Comparison of ENCODE assay signal across 1 cellular context in the genomic region with DNA sequence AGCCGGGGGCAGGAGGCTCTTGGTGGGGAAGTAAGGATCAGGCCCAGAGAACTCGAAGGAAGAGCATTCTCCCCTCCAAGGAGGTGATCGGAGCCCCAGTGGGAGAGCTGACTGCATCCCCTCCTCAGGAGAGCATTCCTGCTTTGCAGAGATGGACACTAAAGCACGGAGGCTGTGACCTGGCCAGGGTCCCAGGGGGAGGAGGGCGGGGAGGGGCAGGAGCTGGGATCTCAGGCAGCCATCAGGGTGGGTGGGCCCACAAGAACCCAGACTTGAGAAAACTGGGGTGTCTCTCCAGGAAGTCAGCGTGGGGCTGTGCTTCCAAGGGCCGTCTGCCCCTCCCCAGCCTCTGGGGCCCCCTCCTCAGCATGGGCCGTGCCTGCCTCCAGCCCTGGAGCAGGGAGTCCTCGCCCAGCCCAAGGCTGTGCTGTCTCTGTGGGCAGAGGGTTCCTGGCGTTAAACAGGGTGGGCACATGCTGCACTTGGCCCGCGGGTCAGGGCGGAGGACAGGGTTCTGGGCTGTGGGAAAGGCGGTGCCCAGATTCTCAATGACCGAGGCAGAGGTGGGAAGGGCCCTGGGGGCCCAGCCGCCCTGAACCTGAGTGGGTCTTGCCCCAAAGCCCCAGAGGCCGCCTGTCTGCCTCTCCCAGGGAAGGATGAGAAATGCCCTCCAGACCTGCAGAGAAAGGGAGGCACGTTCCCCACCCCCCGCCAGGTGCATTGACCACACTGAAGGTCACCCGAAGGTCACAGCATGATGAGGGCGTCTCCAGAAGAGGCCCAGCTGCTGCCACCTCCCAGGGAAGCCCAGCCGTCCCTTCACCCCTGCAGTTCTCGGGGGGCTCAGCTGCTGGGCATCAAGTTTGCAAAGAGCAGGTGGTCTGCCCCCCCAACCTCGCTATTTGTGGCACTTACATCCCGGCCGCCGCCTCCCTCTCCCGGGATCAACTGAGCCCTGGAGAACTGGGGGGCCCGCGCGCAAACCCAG.
TF ChIP-seq lines count a peak whose summit lies in the region.

No MANE protein-coding gene starts in this region.

TF ChIP-seq in GM23338, 12 proteins besides CTCF, POLR2A, EP300 and RAD21:
- TF ChIP-seq, protein P1, sequence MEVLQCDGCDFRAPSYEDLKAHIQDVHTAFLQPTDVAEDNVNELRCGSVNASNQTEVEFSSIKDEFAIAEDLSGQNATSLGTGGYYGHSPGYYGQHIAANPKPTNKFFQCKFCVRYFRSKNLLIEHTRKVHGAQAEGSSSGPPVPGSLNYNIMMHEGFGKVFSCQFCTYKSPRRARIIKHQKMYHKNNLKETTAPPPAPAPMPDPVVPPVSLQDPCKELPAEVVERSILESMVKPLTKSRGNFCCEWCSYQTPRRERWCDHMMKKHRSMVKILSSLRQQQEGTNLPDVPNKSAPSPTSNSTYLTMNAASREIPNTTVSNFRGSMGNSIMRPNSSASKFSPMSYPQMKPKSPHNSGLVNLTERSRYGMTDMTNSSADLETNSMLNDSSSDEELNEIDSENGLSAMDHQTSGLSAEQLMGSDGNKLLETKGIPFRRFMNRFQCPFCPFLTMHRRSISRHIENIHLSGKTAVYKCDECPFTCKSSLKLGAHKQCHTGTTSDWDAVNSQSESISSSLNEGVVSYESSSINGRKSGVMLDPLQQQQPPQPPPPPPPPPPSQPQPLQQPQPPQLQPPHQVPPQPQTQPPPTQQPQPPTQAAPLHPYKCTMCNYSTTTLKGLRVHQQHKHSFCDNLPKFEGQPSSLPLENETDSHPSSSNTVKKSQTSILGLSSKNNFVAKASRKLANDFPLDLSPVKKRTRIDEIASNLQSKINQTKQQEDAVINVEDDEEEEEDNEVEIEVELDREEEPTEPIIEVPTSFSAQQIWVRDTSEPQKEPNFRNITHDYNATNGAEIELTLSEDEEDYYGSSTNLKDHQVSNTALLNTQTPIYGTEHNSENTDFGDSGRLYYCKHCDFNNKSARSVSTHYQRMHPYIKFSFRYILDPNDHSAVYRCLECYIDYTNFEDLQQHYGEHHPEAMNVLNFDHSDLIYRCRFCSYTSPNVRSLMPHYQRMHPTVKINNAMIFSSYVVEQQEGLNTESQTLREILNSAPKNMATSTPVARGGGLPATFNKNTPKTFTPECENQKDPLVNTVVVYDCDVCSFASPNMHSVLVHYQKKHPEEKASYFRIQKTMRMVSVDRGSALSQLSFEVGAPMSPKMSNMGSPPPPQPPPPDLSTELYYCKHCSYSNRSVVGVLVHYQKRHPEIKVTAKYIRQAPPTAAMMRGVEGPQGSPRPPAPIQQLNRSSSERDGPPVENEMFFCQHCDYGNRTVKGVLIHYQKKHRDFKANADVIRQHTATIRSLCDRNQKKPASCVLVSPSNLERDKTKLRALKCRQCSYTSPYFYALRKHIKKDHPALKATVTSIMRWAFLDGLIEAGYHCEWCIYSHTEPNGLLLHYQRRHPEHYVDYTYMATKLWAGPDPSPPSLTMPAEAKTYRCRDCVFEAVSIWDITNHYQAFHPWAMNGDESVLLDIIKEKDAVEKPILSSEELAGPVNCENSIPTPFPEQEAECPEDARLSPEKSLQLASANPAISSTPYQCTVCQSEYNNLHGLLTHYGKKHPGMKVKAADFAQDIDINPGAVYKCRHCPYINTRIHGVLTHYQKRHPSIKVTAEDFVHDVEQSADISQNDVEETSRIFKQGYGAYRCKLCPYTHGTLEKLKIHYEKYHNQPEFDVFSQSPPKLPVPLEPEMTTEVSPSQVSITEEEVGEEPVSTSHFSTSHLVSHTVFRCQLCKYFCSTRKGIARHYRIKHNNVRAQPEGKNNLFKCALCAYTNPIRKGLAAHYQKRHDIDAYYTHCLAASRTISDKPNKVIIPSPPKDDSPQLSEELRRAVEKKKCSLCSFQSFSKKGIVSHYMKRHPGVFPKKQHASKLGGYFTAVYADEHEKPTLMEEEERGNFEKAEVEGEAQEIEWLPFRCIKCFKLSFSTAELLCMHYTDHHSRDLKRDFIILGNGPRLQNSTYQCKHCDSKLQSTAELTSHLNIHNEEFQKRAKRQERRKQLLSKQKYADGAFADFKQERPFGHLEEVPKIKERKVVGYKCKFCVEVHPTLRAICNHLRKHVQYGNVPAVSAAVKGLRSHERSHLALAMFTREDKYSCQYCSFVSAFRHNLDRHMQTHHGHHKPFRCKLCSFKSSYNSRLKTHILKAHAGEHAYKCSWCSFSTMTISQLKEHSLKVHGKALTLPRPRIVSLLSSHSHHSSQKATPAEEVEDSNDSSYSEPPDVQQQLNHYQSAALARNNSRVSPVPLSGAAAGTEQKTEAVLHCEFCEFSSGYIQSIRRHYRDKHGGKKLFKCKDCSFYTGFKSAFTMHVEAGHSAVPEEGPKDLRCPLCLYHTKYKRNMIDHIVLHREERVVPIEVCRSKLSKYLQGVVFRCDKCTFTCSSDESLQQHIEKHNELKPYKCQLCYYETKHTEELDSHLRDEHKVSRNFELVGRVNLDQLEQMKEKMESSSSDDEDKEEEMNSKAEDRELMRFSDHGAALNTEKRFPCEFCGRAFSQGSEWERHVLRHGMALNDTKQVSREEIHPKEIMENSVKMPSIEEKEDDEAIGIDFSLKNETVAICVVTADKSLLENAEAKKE (CRISPR knock-in tag; IDR thresholded peaks at IDR 0.05) = no peak
- no peak for TF ChIP-seq NANOG (IDR thresholded peaks at IDR 0.05; ENCODE audit: borderline replicate concordance)
- TF ChIP-seq, protein P2, sequence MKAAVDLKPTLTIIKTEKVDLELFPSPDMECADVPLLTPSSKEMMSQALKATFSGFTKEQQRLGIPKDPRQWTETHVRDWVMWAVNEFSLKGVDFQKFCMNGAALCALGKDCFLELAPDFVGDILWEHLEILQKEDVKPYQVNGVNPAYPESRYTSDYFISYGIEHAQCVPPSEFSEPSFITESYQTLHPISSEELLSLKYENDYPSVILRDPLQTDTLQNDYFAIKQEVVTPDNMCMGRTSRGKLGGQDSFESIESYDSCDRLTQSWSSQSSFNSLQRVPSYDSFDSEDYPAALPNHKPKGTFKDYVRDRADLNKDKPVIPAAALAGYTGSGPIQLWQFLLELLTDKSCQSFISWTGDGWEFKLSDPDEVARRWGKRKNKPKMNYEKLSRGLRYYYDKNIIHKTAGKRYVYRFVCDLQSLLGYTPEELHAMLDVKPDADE (IDR thresholded peaks at IDR 0.05) = no peak
- TF ChIP-seq CREB1 (CRISPR knock-in tag; IDR thresholded peaks at IDR 0.05; ENCODE audit: low read depth) = no peak
- TF ChIP-seq POLR2AphosphoS5 (IDR thresholded peaks at IDR 0.05; ENCODE audit: low read depth) = no peak; the same call in 1 of the 2 replicates
- TF ChIP-seq, protein P3, sequence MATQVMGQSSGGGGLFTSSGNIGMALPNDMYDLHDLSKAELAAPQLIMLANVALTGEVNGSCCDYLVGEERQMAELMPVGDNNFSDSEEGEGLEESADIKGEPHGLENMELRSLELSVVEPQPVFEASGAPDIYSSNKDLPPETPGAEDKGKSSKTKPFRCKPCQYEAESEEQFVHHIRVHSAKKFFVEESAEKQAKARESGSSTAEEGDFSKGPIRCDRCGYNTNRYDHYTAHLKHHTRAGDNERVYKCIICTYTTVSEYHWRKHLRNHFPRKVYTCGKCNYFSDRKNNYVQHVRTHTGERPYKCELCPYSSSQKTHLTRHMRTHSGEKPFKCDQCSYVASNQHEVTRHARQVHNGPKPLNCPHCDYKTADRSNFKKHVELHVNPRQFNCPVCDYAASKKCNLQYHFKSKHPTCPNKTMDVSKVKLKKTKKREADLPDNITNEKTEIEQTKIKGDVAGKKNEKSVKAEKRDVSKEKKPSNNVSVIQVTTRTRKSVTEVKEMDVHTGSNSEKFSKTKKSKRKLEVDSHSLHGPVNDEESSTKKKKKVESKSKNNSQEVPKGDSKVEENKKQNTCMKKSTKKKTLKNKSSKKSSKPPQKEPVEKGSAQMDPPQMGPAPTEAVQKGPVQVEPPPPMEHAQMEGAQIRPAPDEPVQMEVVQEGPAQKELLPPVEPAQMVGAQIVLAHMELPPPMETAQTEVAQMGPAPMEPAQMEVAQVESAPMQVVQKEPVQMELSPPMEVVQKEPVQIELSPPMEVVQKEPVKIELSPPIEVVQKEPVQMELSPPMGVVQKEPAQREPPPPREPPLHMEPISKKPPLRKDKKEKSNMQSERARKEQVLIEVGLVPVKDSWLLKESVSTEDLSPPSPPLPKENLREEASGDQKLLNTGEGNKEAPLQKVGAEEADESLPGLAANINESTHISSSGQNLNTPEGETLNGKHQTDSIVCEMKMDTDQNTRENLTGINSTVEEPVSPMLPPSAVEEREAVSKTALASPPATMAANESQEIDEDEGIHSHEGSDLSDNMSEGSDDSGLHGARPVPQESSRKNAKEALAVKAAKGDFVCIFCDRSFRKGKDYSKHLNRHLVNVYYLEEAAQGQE (IDR thresholded peaks at IDR 0.05; ENCODE audit: unreplicated experiment) = no peak
- TF ChIP-seq STAT1 (IDR thresholded peaks at IDR 0.05; ENCODE audit: unreplicated experiment) = no peak
- no peak for TF ChIP-seq ZNF114 (CRISPR knock-in tag; IDR thresholded peaks at IDR 0.05)
- TF ChIP-seq JUNB (IDR thresholded peaks at IDR 0.05; ENCODE audit: unreplicated experiment) = no peak
- no peak for TF ChIP-seq EZH2 (IDR thresholded peaks at IDR 0.05; ENCODE audit: low read depth, unreplicated experiment)
- no peak for TF ChIP-seq ZNF331 (CRISPR knock-in tag; IDR thresholded peaks at IDR 0.05; ENCODE audit: low read depth)
- TF ChIP-seq EZH2phosphoT487 (IDR thresholded peaks at IDR 0.05; ENCODE audit: unreplicated experiment) = no peak
